In the genomic region with DNA sequence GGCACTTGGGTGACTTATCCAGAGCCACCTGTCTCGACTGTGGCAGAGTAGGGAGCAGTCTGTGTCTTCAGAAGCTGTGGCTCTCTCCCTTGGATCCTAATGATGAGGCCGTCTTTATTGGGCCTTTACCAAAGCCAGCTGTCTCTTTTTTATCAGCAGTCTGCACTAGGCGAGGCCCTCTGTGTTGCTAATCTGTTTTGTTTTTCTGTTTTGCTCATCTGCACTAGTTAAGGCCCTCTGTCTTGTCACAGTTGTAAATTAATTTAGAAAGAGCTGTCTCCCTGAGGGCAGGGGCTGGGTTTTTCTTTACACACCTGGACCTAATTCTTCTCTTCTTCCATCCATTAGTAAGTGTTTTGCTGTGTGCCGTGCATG, we compare ENCODE assay signal across 11 cellular contexts. TPM values are rescaled to one million over a fixed set of nuclear protein-coding genes. Genes with fewer than 3 reads are reported as not detected.
A peak's percentile ranks its signal among the peaks of the same experiment; 100 is the strongest.
DNase-seq lines count a peak whose midpoint lies in the region; ATAC-seq and TF ChIP-seq lines count a peak whose summit lies in the region.
"Had no signal": no experiment of that assay in that cellular context is flagged by ENCODE, and none has a peak within 500 bp of the region (broad histone marks: within the 10 kb centered on the region; RNA-seq: fewer than 3 reads in every experiment).

No MANE protein-coding gene starts in this region.

- peak overlapping the region; percentile 32 for H3K27ac Mint-ChIP-seq in activated B cell treated with CpG ODN at 0.5 μM for 24 hours

- H3K4me1 Mint-ChIP-seq in activated B cell treated with CpG ODN at 0.5 μM for 24 hours, result peaks cover 65% of the 10 kb centered on the region

- H3K27ac ChIP-seq in BLaER1 (peak overlapping the region; percentile 69), muscle layer of colon (ENCODE audit: low read depth, low read length) (peak overlapping the region; percentile 12)

- no peaks in the 10 kb centered on the region for H3K9me3 Mint-ChIP-seq in activated B cell treated with CpG ODN at 0.5 μM for 24 hours

- peak overlapping the region; percentile 8 for H3K4me3 Mint-ChIP-seq in activated B cell treated with CpG ODN at 0.5 μM for 24 hours

- POLR2A ChIA-PET in activated B cell treated with CpG ODN at 0.5 μM for 24 hours (lab: Charles Lee), result interaction anchor here (0.6 kb wide), 1 partner anchor 606 kb away, joined by 3 read pairs; no protein-coding TSS in a partner anchor

- CTCF ChIA-PET in activated B cell treated with CpG ODN at 0.5 μM for 24 hours (lab: Charles Lee), result no interaction called here

- ATAC-seq in GM19463 (IDR thresholded peaks at IDR 0.05; ENCODE audit: unreplicated experiment) (peak; percentile 36), activated B cell treated with CpG ODN at 0.5 μM for 24 hours (ENCODE audit: low read depth) (no peak), GM21717 (IDR thresholded peaks at IDR 0.05; ENCODE audit: unreplicated experiment) (no peak), HG02973 (IDR thresholded peaks at IDR 0.05; ENCODE audit: unreplicated experiment) (no peak)

- peaks cover 5% of the 10 kb centered on the region; the same call in 1 of the 2 replicates for H4K20me1 ChIP-seq in BLaER1

- peaks cover 40% of the 10 kb centered on the region for H3K36me3 ChIP-seq in BLaER1
- H3K36me3 ChIP-seq in muscle layer of colon (ENCODE audit: insufficient read depth, low read length), result peaks cover 22% of the 10 kb centered on the region

- H3K9ac ChIP-seq in BLaER1 (peak overlapping the region; percentile 49; the same call in 1 of the 2 replicates), muscle layer of colon (ENCODE audit: low read length) (no peak overlapping the region)

- intact Hi-C loops in activated B cell treated with CpG ODN at 0.5 μM for 24 hours (cut with micrococcal nuclease), result no loop called here

- peak overlapping the region; percentile 91 for H3K4me2 ChIP-seq in BLaER1

- no peaks in the 10 kb centered on the region for H3K27me3 ChIP-seq in BLaER1
- H3K27me3 ChIP-seq in muscle layer of colon (ENCODE audit: control insufficient read depth in 1 of 2, insufficient read depth in 2 of 2, low read length in 2 of 2), result no peaks in the 10 kb centered on the region

- DNase-seq in activated B cell treated with CpG ODN at 0.5 μM for 24 hours (no peak), retina (no peak), NCI-H1436 (lab: John Stamatoyannopoulos, UW) (no peak)
- DNase-seq: NCI-H2029; stimulated activated naive CD4-positive, alpha-beta T cell had no signal

- no peaks in the 10 kb centered on the region for H3K27me3 Mint-ChIP-seq in activated B cell treated with CpG ODN at 0.5 μM for 24 hours

- peaks cover 37% of the 10 kb centered on the region for H3K36me3 Mint-ChIP-seq in activated B cell treated with CpG ODN at 0.5 μM for 24 hours (ENCODE audit: low read depth)

- TF ChIP-seq CTCF in activated B cell treated with CpG ODN at 0.5 μM for 24 hours (IDR thresholded peaks at IDR 0.05), result no peak

- peaks cover 100% of the 10 kb centered on the region for H3K4me1 ChIP-seq in BLaER1
- peaks cover 27% of the 10 kb centered on the region for H3K4me1 ChIP-seq in muscle layer of colon (ENCODE audit: insufficient read depth, low read length)

- no peak overlapping the region for H3K4me3 ChIP-seq in BLaER1
- no peak overlapping the region for H3K4me3 ChIP-seq in muscle layer of colon (ENCODE audit: low read depth in 1 of 2, low read length in 2 of 2)
- H3K4me3 ChIP-seq: skin epidermis had no signal

- H3K9me3 ChIP-seq in BLaER1 (no peaks in the 10 kb centered on the region), muscle layer of colon (ENCODE audit: low read length) (no peaks in the 10 kb centered on the region)

RNA-seq across cellular contexts. Expression of a gene that starts 45.0 kb away (rescaled TPM):
- 32.4 and 37.4 TPM in 2 replicates for total RNA-seq in activated B cell treated with CpG ODN at 0.5 μM for 24 hours

RNA-seq across cellular contexts. Expression of a gene that starts 52.0 kb away (rescaled TPM):
- 62.0 and 69.9 TPM in 2 replicates for total RNA-seq in activated B cell treated with CpG ODN at 0.5 μM for 24 hours

RNA-seq across cellular contexts. Expression of a gene that starts 58.9 kb away (rescaled TPM):
- 72.4 and 76.5 TPM in 2 replicates for total RNA-seq in activated B cell treated with CpG ODN at 0.5 μM for 24 hours
